Comparison of ENCODE assay signal across 7 cellular contexts in genomic region chr1:200890818-200891773, GRCh38. TPM values are rescaled to one million over a fixed set of nuclear protein-coding genes. Genes with fewer than 3 reads are reported as not detected.
A peak's percentile ranks its signal among the peaks of the same experiment; 100 is the strongest.
DNase-seq lines count a peak whose midpoint lies in the region; ATAC-seq and TF ChIP-seq lines count a peak whose summit lies in the region.

No MANE protein-coding gene starts in this region.

- ATAC-seq in HG02870 (IDR thresholded peaks at IDR 0.05; ENCODE audit: unreplicated experiment) = peak; percentile 27
- peak; percentile 93 for ATAC-seq in SK-N-SH treated with all-trans-retinoic acid at 6 μM for 48 hours
- ATAC-seq in naive thymus-derived CD8-positive, alpha-beta T cell = peak in 1 of 2 donors; percentile 52
- ATAC-seq in GM18517 (IDR thresholded peaks at IDR 0.05; ENCODE audit: unreplicated experiment) = no peak
- ATAC-seq in GM19467 (IDR thresholded peaks at IDR 0.05; ENCODE audit: unreplicated experiment) = no peak

- TF ChIP-seq CTCF in esophagus muscularis mucosa (IDR thresholded peaks at IDR 0.05) = peak in 1 of 3 experiments; percentile 11

- intact Hi-C loops in esophagus muscularis mucosa (cut with DNase I) = no loop called here

- WGBS in esophagus muscularis mucosa = 4% methylated on average over 47 of the region's 72 CpGs

- no peaks in the 10 kb centered on the region for H3K9me3 ChIP-seq in esophagus muscularis mucosa

- H3K9me3 Mint-ChIP-seq in naive thymus-derived CD8-positive, alpha-beta T cell = no peaks in the 10 kb centered on the region

- DNase-seq in ELR (ENCODE audit: low read depth) (peak; percentile 63), esophagus muscularis mucosa (ENCODE audit: extremely low spot score) (no peak)
- peak in 1 of 10 donors; percentile 22 for DNase-seq in naive thymus-derived CD8-positive, alpha-beta T cell

- peak overlapping the region; percentile 45 to 58 (median 46) for H3K4me3 ChIP-seq in esophagus muscularis mucosa

- H3K36me3 Mint-ChIP-seq in naive thymus-derived CD8-positive, alpha-beta T cell = no peaks in the 10 kb centered on the region

- POLR2A ChIA-PET in naive thymus-derived CD8-positive, alpha-beta T cell (lab: Charles Lee) = interaction anchor here (1.2 kb wide), 1 partner anchor 14 kb away, joined by 3 read pairs; no protein-coding TSS in a partner anchor

- peak overlapping the region; percentile 52 to 84 (median 75) for H3K4me3 Mint-ChIP-seq in naive thymus-derived CD8-positive, alpha-beta T cell

- H3K36me3 ChIP-seq in esophagus muscularis mucosa = no peaks in the 10 kb centered on the region

- H3K4me1 ChIP-seq in esophagus muscularis mucosa = peaks cover 11 to 18% (median 17%) of the 10 kb centered on the region in 4 donors

- TF ChIP-seq POLR2A in esophagus muscularis mucosa (IDR thresholded peaks at IDR 0.05; ENCODE audit: low read depth) = no peak

- peaks cover 11 to 38% (median 33%) of the 10 kb centered on the region in 5 donors for H3K27me3 Mint-ChIP-seq in naive thymus-derived CD8-positive, alpha-beta T cell

- H3K4me1 Mint-ChIP-seq in naive thymus-derived CD8-positive, alpha-beta T cell = peaks cover 18 to 54% (median 50%) of the 10 kb centered on the region in 4 donors

- peaks cover 4 to 70% (median 16%) of the 10 kb centered on the region in 4 donors for H3K27me3 ChIP-seq in esophagus muscularis mucosa

- peak overlapping the region in 5 of 10 donors; percentile 12 to 33 (median 27) for H3K27ac Mint-ChIP-seq in naive thymus-derived CD8-positive, alpha-beta T cell

- no peak for TF ChIP-seq EP300 in esophagus muscularis mucosa (IDR thresholded peaks at IDR 0.05)

- H3K27ac ChIP-seq in esophagus muscularis mucosa (replicated peaks in 1 of 4) = no peak overlapping the region

TF ChIP-seq in SK-N-SH treated with all-trans-retinoic acid at 6 μM for 48 hours, 23 proteins besides CTCF, POLR2A, EP300 and RAD21:
- TF ChIP-seq POU6F1 (CRISPR knock-in tag; IDR thresholded peaks at IDR 0.05; ENCODE audit: borderline replicate concordance, low read depth) = 0 out of 2 replicates have a peak, but pooled peaks have one; percentile 13
- TF ChIP-seq TSHZ2 (CRISPR knock-in tag; IDR thresholded peaks at IDR 0.05) = no peak
- TF ChIP-seq ZFP3 (CRISPR knock-in tag; IDR thresholded peaks at IDR 0.05) = 0 out of 2 replicates have a peak, but pooled peaks have one; percentile 40
- 0 out of 2 replicates have a peak, but pooled peaks have one; percentile 69 for TF ChIP-seq OSR1 (CRISPR knock-in tag; IDR thresholded peaks at IDR 0.05)

RNA-seq across cellular contexts. Expression of gene INAVA, which starts 3.6 kb away (rescaled TPM):
- under 1 TPM in 1 of 4 donors, not detected in 3; 0.63 TPM for total RNA-seq in esophagus muscularis mucosa
- not detected for total RNA-seq in naive thymus-derived CD8-positive, alpha-beta T cell
- polyA plus RNA-seq in naive thymus-derived CD8-positive, alpha-beta T cell = not detected

RNA-seq across cellular contexts. Expression of gene GPR25, which starts 18.3 kb away (rescaled TPM):
- total RNA-seq in esophagus muscularis mucosa = not detected
- total RNA-seq in naive thymus-derived CD8-positive, alpha-beta T cell = not detected
- polyA plus RNA-seq in naive thymus-derived CD8-positive, alpha-beta T cell = under 1 TPM; 0.15 to 0.94 (median 0.30) TPM

Comparison
In these comparisons a context has a peak if more than half of its experiments do, and no peak if none do; other contexts are left out.
1. ATAC-seq: peak in HG02870 (single experiment) and SK-N-SH treated with all-trans-retinoic acid at 6 μM for 48 hours (single experiment); none in GM18517 (single experiment) and GM19467 (single experiment).